ENCODE assay signal across 1 cellular context in genomic region chr7:101410743-101411476, GRCh38.
TF ChIP-seq lines count a peak whose summit lies in the region.

No MANE protein-coding gene starts in this region.

TF ChIP-seq in HepG2, 621 proteins besides CTCF, POLR2A, EP300 and RAD21 (continued from another document and continues in another):
- peak; percentile 25; the same call in 1 of the 2 replicates for TF ChIP-seq ZNF609 (CRISPR knock-in tag; IDR thresholded peaks at IDR 0.05; ENCODE audit: borderline replicate concordance)
- TF ChIP-seq ZSCAN25 (CRISPR knock-in tag; IDR thresholded peaks at IDR 0.05), result no peak
- no peak for TF ChIP-seq TRAFD1 (CRISPR knock-in tag; IDR thresholded peaks at IDR 0.05; ENCODE audit: borderline replicate concordance)
- no peak for TF ChIP-seq ZNF567 (CRISPR knock-in tag; IDR thresholded peaks at IDR 0.05; ENCODE audit: borderline replicate concordance)
- no peak for TF ChIP-seq RNF2 (conservative IDR thresholded peaks at IDR 0.05; ENCODE audit: low read depth)
- no peak for TF ChIP-seq PRDM10 (CRISPR knock-in tag; IDR thresholded peaks at IDR 0.05; ENCODE audit: low read depth)
- TF ChIP-seq ZNF660 (CRISPR knock-in tag; IDR thresholded peaks at IDR 0.05; ENCODE audit: borderline replicate concordance, low read depth), result no peak
- no peak for TF ChIP-seq MEIS2 (CRISPR knock-in tag; IDR thresholded peaks at IDR 0.05)
- no peak for TF ChIP-seq PITX1 (CRISPR knock-in tag; IDR thresholded peaks at IDR 0.05)
- no peak for TF ChIP-seq FOSL1 (CRISPR knock-in tag; IDR thresholded peaks at IDR 0.05; ENCODE audit: borderline replicate concordance)
- no peak for TF ChIP-seq ARID2 (CRISPR knock-in tag; IDR thresholded peaks at IDR 0.05; ENCODE audit: borderline replicate concordance)
- no peak for TF ChIP-seq MIXL1 (CRISPR knock-in tag; IDR thresholded peaks at IDR 0.05)
- TF ChIP-seq HNRNPUL1 (IDR thresholded peaks at IDR 0.05; ENCODE audit: low read depth, low read length), result no peak
- no peak for TF ChIP-seq ATRX (CRISPR knock-in tag; IDR thresholded peaks at IDR 0.05; ENCODE audit: borderline replicate concordance)
- no peak for TF ChIP-seq HINFP (CRISPR knock-in tag; IDR thresholded peaks at IDR 0.05; ENCODE audit: low read depth)
- no peak for TF ChIP-seq ZUFSP (CRISPR knock-in tag; IDR thresholded peaks at IDR 0.05; ENCODE audit: borderline replicate concordance)
- no peak for TF ChIP-seq IKZF5 (CRISPR knock-in tag; IDR thresholded peaks at IDR 0.05)
- TF ChIP-seq FIP1L1 (IDR thresholded peaks at IDR 0.05; ENCODE audit: borderline replicate concordance, insufficient read depth, low read depth, low read length), result no peak
- no peak; the same call in 1 of the 2 replicates for TF ChIP-seq ZNF292 (CRISPR knock-in tag; IDR thresholded peaks at IDR 0.05; ENCODE audit: borderline replicate concordance, low read depth)
- no peak for TF ChIP-seq AHDC1 (CRISPR knock-in tag; IDR thresholded peaks at IDR 0.05; ENCODE audit: borderline replicate concordance)
- no peak for TF ChIP-seq TBX2 (CRISPR knock-in tag; IDR thresholded peaks at IDR 0.05; ENCODE audit: borderline replicate concordance)
- no peak for TF ChIP-seq DR1 (CRISPR knock-in tag; IDR thresholded peaks at IDR 0.05)
- TF ChIP-seq ELK4 (CRISPR knock-in tag; IDR thresholded peaks at IDR 0.05; ENCODE audit: borderline replicate concordance), result no peak
- TF ChIP-seq ZNF761 (CRISPR knock-in tag; conservative IDR thresholded peaks at IDR 0.05), result 0 out of 2 replicates have a peak, but pooled peaks have one; percentile 26
- TF ChIP-seq ZMYM4 (CRISPR knock-in tag; IDR thresholded peaks at IDR 0.05), result peak; percentile 55; the same call in 1 of the 2 replicates
- no peak for TF ChIP-seq FOXJ3 (CRISPR knock-in tag; IDR thresholded peaks at IDR 0.05; ENCODE audit: borderline replicate concordance)
- no peak for TF ChIP-seq MEIS1 (CRISPR knock-in tag; IDR thresholded peaks at IDR 0.05; ENCODE audit: borderline replicate concordance)
- peak; percentile 64; the same call in 1 of the 2 replicates for TF ChIP-seq ZFP91 (CRISPR knock-in tag; IDR thresholded peaks at IDR 0.05; ENCODE audit: borderline replicate concordance)
- peak; percentile 49; the same call in 1 of the 2 replicates for TF ChIP-seq ZFX (CRISPR knock-in tag; IDR thresholded peaks at IDR 0.05; ENCODE audit: low read depth)
